Comparison of ENCODE assay signal across 8 cellular contexts in the genomic region with DNA sequence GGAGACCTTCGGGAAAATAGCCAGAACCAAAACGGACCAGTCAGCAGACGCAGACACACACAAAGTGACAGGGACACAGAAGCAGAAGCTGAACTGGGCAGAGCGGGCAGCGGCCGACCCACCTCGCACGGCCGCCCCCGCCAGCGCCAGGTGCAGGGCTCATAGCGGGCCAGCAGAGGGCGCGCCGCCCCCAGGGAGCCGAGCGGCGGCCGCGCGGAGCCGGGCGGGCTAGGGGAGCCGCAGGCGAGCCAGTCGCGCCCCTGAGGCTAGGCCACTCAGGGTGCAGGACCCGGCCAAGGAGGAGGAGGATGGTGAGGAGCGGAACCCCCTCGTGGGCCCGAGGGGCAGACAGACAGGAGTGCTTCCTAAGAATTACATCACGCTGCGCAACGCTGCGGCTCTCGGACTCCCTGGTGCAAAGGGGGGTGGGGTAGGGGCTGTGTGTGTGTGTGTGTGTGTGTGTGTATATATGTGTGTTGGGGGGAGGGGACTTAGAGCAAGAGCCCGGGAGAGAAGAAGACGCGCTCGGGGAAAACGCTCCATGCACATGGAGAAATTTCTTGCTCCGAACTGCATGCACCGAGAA.
DNase-seq lines count a peak whose midpoint lies in the region; TF ChIP-seq lines count a peak whose summit lies in the region.

No MANE protein-coding gene starts in this region.

- peak overlapping the region; percentile 77 for H3K4me3 ChIP-seq in WI38 (ENCODE audit: low read depth, low read length)

- peak; percentile 41 for TF ChIP-seq CTCF in WI38 (IDR thresholded peaks at IDR 0.05; ENCODE audit: low read depth, low read length)

- DNase-seq in EL: peak; percentile 70
- peak; percentile 60 for DNase-seq in HCEC 1CT
- DNase-seq in NCI-H1105 (lab: John Stamatoyannopoulos, UW): peak; percentile 42
- DNase-seq in central memory CD4-positive, alpha-beta T cell: peak; percentile 34
- peak; percentile 42 for DNase-seq in kidney glomerular epithelial cell (lab: John Stamatoyannopoulos, UW)
- DNase-seq in stimulated activated CD4-positive, alpha-beta T cell treated with anti-CD3 and anti-CD28 coated beads, Interleukin-15, amount 100 ng/mL, for 24 hours: peak; percentile 76
- DNase-seq in amniotic stem cell (lab: John Stamatoyannopoulos, UW): no peak
